1 cellular context compared by ENCODE assay signal in genomic region chr21:34889287-34889536, GRCh38.
TF ChIP-seq lines count a peak whose summit lies in the region.

No MANE protein-coding gene starts in this region.

TF ChIP-seq in HEK293, 187 proteins besides CTCF, POLR2A, EP300 and RAD21 (continued from another document):
- TF ChIP-seq PRDM10 (tag by site-specific recombination; IDR thresholded peaks at IDR 0.05) = peak; percentile 22; the same call in 1 of the 2 replicates
- TF ChIP-seq ZNF629 (tag by site-specific recombination; IDR thresholded peaks at IDR 0.05) = 0 out of 2 replicates have a peak, but pooled peaks have one; percentile 5
- peak; percentile 71; the same call in 1 of the 2 replicates for TF ChIP-seq ZSCAN5A (tag by site-specific recombination; IDR thresholded peaks at IDR 0.05)
- TF ChIP-seq SETDB1 (IDR thresholded peaks at IDR 0.05; ENCODE audit: insufficient read length, low read length) = no peak
- TF ChIP-seq ZNF785 (tag by site-specific recombination; IDR thresholded peaks at IDR 0.05) = 0 out of 2 replicates have a peak, but pooled peaks have one; percentile 47
- 0 out of 2 replicates have a peak, but pooled peaks have one; percentile 41 for TF ChIP-seq ZNF324 (tag by site-specific recombination; IDR thresholded peaks at IDR 0.05)
- no peak for TF ChIP-seq PRDM1 (tag by site-specific recombination; IDR thresholded peaks at IDR 0.05)
- no peak for TF ChIP-seq ZNF16 (tag by site-specific recombination; IDR thresholded peaks at IDR 0.05; ENCODE audit: low read depth)
- TF ChIP-seq ZNF26 (tag by site-specific recombination; IDR thresholded peaks at IDR 0.05) = no peak
- 0 out of 2 replicates have a peak, but pooled peaks have one; percentile 1 for TF ChIP-seq ZXDB (tag by site-specific recombination; IDR thresholded peaks at IDR 0.05)
- 0 out of 2 replicates have a peak, but pooled peaks have one; percentile 25 for TF ChIP-seq ZNF2 (tag by site-specific recombination; IDR thresholded peaks at IDR 0.05)
- TF ChIP-seq ZNF692 (tag by site-specific recombination; IDR thresholded peaks at IDR 0.05) = peak; percentile 9; the same call in 1 of the 2 replicates
- TF ChIP-seq KLF16 (tag by site-specific recombination; IDR thresholded peaks at IDR 0.05) = 0 out of 2 replicates have a peak, but pooled peaks have one; percentile 15
- TF ChIP-seq PRDM4 (tag by site-specific recombination; IDR thresholded peaks at IDR 0.05) = 0 out of 2 replicates have a peak, but pooled peaks have one; percentile 27
- 0 out of 2 replicates have a peak, but pooled peaks have one; percentile 13 for TF ChIP-seq ZFP69B (tag by site-specific recombination; IDR thresholded peaks at IDR 0.05)
- TF ChIP-seq ZNF335 (tag by site-specific recombination; conservative IDR thresholded peaks at IDR 0.05) = peak; percentile 87
- TF ChIP-seq ZBTB7A (tag by site-specific recombination; IDR thresholded peaks at IDR 0.05; ENCODE audit: low read depth) = 0 out of 2 replicates have a peak, but pooled peaks have one; percentile 28
- TF ChIP-seq ZNF114 (tag by site-specific recombination; IDR thresholded peaks at IDR 0.05) = no peak
